19 cellular contexts compared by ENCODE assay signal in the genomic region with DNA sequence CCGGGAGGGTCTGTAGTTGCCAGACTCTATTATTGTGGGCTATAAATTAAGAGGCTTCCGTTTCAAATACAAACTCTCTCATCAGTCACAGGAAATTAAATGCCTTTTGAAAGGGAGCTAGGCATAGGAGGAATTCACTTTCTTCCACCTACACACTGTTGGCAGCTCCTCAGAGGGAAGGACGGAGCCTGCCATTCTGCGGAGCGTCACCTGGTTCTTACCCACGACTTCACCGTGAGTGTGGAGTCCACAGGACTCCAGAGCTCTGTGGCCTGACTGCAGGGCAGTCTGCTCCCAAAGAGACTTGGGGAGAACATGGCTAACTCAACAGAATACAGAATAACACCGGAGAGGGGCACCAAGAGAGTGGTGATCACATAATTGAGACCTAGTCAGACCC.
"Had no signal": no experiment of that assay in that cellular context is flagged by ENCODE, and none has a peak within 500 bp of the region (broad histone marks: within the 10 kb centered on the region; RNA-seq: fewer than 3 reads in every experiment).

No MANE protein-coding gene starts in this region.

- H3K9me3 Mint-ChIP-seq: activated naive CD8-positive, alpha-beta T cell treated with anti-CD3 and anti-CD28 coated beads, Interleukin-2, amount 50 U/mL, for 24 hours; activated T-helper 1 cell treated with anti-CD3 and anti-CD28 coated beads, Interleukin-12 subunit alpha, Interleukin-12 subunit beta, Interleukin-2, Interleukin-4 antibody, amounts not matched to agents 30 ng/mL and 10 ng/mL and 1 ng/mL, durations not matched to agents 14 hours and 24 hours and 36 hours; dendritic cell treated with granulocyte-macrophage colony-stimulating factor and Interleukin-4, amounts not matched to agents 40 ng/mL and 50 ng/mL, for 4 days had no signal

- H3K27ac Mint-ChIP-seq: activated CD8-positive, alpha-beta T cell treated with anti-CD3 and anti-CD28 coated beads, Interleukin-2, amount 10 ng/mL, durations not matched to agents 7 days and 5 days; activated naive CD8-positive, alpha-beta T cell treated with anti-CD3 and anti-CD28 coated beads, Interleukin-2, amount 50 U/mL, for 24 hours; activated T-helper 1 cell treated with anti-CD3 and anti-CD28 coated beads, Interleukin-12 subunit alpha, Interleukin-12 subunit beta, Interleukin-2, Interleukin-4 antibody, amounts not matched to agents 30 ng/mL and 10 ng/mL and 1 ng/mL, durations not matched to agents 14 hours and 24 hours and 36 hours; dendritic cell treated with granulocyte-macrophage colony-stimulating factor and Interleukin-4, amounts not matched to agents 40 ng/mL and 50 ng/mL, for 4 days had no signal

- H3K27me3 ChIP-seq: brain microvascular endothelial cell had no signal

- H3K4me2 ChIP-seq: smooth muscle cell had no signal

- H3K9me3 ChIP-seq: lower lobe of right lung had no signal

- DNase-seq: activated CD4-positive, alpha-beta T cell treated with anti-CD3 and anti-CD28 coated beads for 1 hour; activated CD4-positive, alpha-beta T cell treated with anti-CD3 and anti-CD28 coated beads, Interleukin-2, amount 50 U/mL, for 1 hour; activated CD8-positive, alpha-beta T cell treated with anti-CD3 and anti-CD28 coated beads, Interleukin-2, amount 10 ng/mL, durations not matched to agents 7 days and 5 days; activated gamma-delta T cell; activated naive CD4-positive, alpha-beta T cell treated with anti-CD3 and anti-CD28 coated beads, Interleukin-2, amount 50 U/mL, for 16 hours; activated naive CD8-positive, alpha-beta T cell treated with anti-CD3 and anti-CD28 coated beads, Interleukin-2, amount 50 U/mL, for 24 hours; brain microvascular endothelial cell; effector CD4-positive, alpha-beta T cell; left colon; lower lobe of right lung; midbrain; SIG-M5; stimulated activated CD4-positive, alpha-beta T cell treated with anti-CD3 and anti-CD28 coated beads, Interleukin-4, amount 100 ng/mL, for 1 hour; stimulated activated naive CD4-positive, alpha-beta T cell treated with Interleukin-2 at 50 U/mL for 16 hours; T-helper 1 cell had no signal

- H3K4me3 ChIP-seq: lower lobe of right lung, smooth muscle cell had no signal

- H3K4me1 ChIP-seq: lower lobe of right lung had no signal

- H3K4me3 Mint-ChIP-seq: activated CD8-positive, alpha-beta T cell treated with anti-CD3 and anti-CD28 coated beads, Interleukin-2, amount 10 ng/mL, durations not matched to agents 7 days and 5 days; activated naive CD8-positive, alpha-beta T cell treated with anti-CD3 and anti-CD28 coated beads, Interleukin-2, amount 50 U/mL, for 24 hours; activated T-helper 1 cell treated with anti-CD3 and anti-CD28 coated beads, Interleukin-12 subunit alpha, Interleukin-12 subunit beta, Interleukin-2, Interleukin-4 antibody, amounts not matched to agents 30 ng/mL and 10 ng/mL and 1 ng/mL, durations not matched to agents 14 hours and 24 hours and 36 hours; dendritic cell treated with granulocyte-macrophage colony-stimulating factor and Interleukin-4, amounts not matched to agents 40 ng/mL and 50 ng/mL, for 4 days had no signal

- ATAC-seq: activated CD8-positive, alpha-beta T cell treated with anti-CD3 and anti-CD28 coated beads, Interleukin-2, amount 10 ng/mL, durations not matched to agents 7 days and 5 days; activated naive CD8-positive, alpha-beta T cell treated with anti-CD3 and anti-CD28 coated beads, Interleukin-2, amount 50 U/mL, for 24 hours; left colon; lower lobe of right lung; SK-N-SH treated with all-trans-retinoic acid at 6 μM for 48 hours had no signal

- H3K27me3 Mint-ChIP-seq: dendritic cell treated with granulocyte-macrophage colony-stimulating factor and Interleukin-4, amounts not matched to agents 40 ng/mL and 50 ng/mL, for 4 days had no signal

- H3K27ac ChIP-seq: brain microvascular endothelial cell, lower lobe of right lung had no signal

- H3K36me3 ChIP-seq: brain microvascular endothelial cell, lower lobe of right lung had no signal

- H3K4me1 Mint-ChIP-seq: activated naive CD8-positive, alpha-beta T cell treated with anti-CD3 and anti-CD28 coated beads, Interleukin-2, amount 50 U/mL, for 24 hours had no signal
